21 cellular contexts compared by ENCODE assay signal in the genomic region with DNA sequence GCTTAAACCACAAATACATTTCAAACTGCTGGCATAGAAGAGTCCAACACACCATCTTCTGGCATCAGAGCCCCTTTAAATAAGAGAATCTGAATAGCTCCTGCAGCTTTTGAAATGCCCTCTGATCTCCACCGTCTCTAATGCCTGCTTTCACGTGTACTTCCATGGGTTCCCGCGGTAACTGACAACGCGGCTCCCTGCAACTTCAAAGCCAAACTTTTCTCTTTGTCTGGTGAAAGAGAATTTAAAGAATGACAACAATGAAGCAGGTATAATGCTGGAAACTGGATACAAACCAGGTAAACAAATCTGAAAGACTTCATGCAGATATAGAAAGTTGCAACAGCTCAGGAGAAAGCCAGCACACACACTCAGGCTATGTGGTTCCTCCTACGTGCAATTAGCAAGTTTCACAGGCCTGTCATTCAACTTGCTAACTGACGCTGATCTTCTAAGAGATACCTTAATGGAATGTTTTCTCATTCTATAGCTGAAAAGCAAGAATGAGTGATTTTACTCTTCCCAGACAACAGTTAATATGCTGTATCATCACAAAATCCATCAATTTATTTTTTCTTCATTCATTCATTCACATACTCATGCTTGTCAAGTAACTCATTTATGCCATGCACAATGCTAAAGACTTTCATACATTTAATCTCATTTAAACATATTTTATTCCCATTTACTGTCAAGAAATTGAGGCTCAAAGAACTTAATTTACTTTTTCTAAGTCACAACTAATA.
DNase-seq lines count a peak whose midpoint lies in the region; ATAC-seq, FAIRE-seq and TF ChIP-seq lines count a peak whose summit lies in the region.
"Had no signal": no experiment of that assay in that cellular context is flagged by ENCODE, and none has a peak within 500 bp of the region (broad histone marks: within the 10 kb centered on the region; RNA-seq: fewer than 3 reads in every experiment).

No MANE protein-coding gene starts in this region.

- TF ChIP-seq CTCF in Loucy (conservative IDR thresholded peaks at IDR 0.05; ENCODE audit: low read length), result no peak
- no peak for TF ChIP-seq CTCF in K562 (IDR thresholded peaks at IDR 0.05 in 2 of 3, conservative IDR thresholded peaks at IDR 0.05 in 1 of 3; ENCODE audit: insufficient read depth in 2 of 3, low read depth in 1 of 3, low read length in 3 of 3)
- TF ChIP-seq CTCF in tibial artery (IDR thresholded peaks at IDR 0.05), result no peak

- no peaks in the 10 kb centered on the region for H3F3A ChIP-seq in Loucy (ENCODE audit: low read depth)

- DNase-seq in K562 (ENCODE audit: extremely low read depth in 1 of 4, low spot score in 3 of 4), result no peak
- DNase-seq in left colon, result no peak
- peak; percentile 44 for DNase-seq in renal cortical epithelial cell (ENCODE audit: low read depth)
- no peak for DNase-seq in tibial artery
- DNase-seq: activated CD4-positive, CD25-positive, alpha-beta regulatory T cell; activated CD8-positive, alpha-beta T cell treated with anti-CD3 and anti-CD28 coated beads for 36 hours; activated naive CD4-positive, alpha-beta T cell treated with anti-CD3 and anti-CD28 coated beads for 36 hours; activated T-cell treated with anti-CD3 and anti-CD28 coated beads, Interleukin-2, amount 50 U/mL, for 1 hour; aorta; effector memory CD8-positive, alpha-beta T cell; glutamatergic neuron; NCI-H1694; stimulated activated CD4-positive, alpha-beta T cell treated with anti-CD3 and anti-CD28 coated beads, Interleukin-15, amount 100 ng/mL, for 24 hours had no signal

- H3K9me2 ChIP-seq in Loucy (replicated peaks; ENCODE audit: low read depth, low read length), result no peaks in the 10 kb centered on the region

- H3K9me3 ChIP-seq in Loucy (ENCODE audit: insufficient read depth, low read depth, low read length) (no peaks in the 10 kb centered on the region), K562 (replicated peaks; ENCODE audit: control insufficient read depth, insufficient read depth, low read depth, low read length) (no peaks in the 10 kb centered on the region), tibial artery (no peaks in the 10 kb centered on the region)
- H3K9me3 ChIP-seq: thoracic aorta had no signal

- no TSS peak for BruUV-seq in K562 (replicated peaks; lab: Mats Ljungman, UMichigan)

- TF ChIP-seq POLR2A in K562 (conservative IDR thresholded peaks at IDR 0.05), result no peak

- no peak for FAIRE-seq in K562 (lab: Jason Lieb, UNC)
- FAIRE-seq: GM18507, HTR-8/SVneo had no signal

- H3K9me1 ChIP-seq in K562 (ENCODE audit: control insufficient read depth, insufficient read depth, low read length), result no peaks in the 10 kb centered on the region

- H3K36me3 ChIP-seq in Loucy (ENCODE audit: insufficient read depth, low read length) (no peaks in the 10 kb centered on the region), K562 (ENCODE audit: control insufficient read depth, insufficient read depth, low read length) (no peaks in the 10 kb centered on the region), tibial artery (no peaks in the 10 kb centered on the region)
- H3K36me3 ChIP-seq: thoracic aorta had no signal

- in situ Hi-C loops in K562 (cut with MboI), result no loop called here

- H3K27me3 ChIP-seq in Loucy (ENCODE audit: insufficient read depth, low read length, poor library complexity, severe bottlenecking) (no peaks in the 10 kb centered on the region), K562 (ENCODE audit: control insufficient read depth in 2 of 2, insufficient read depth in 2 of 2, low read length in 2 of 2) (no peaks in the 10 kb centered on the region), tibial artery (no peaks in the 10 kb centered on the region)

- TF ChIP-seq RAD21 in K562 (CRISPR knock-in tag; conservative IDR thresholded peaks at IDR 0.05 in 1 of 2, IDR thresholded peaks at IDR 0.05 in 1 of 2), result no peak

- ATAC-seq in K562 (no peak), left colon (peak; percentile 69), HG03196 (IDR thresholded peaks at IDR 0.05; ENCODE audit: unreplicated experiment) (no peak), GM19452 (IDR thresholded peaks at IDR 0.05; ENCODE audit: unreplicated experiment) (no peak)
- ATAC-seq: activated CD8-positive, alpha-beta T cell treated with anti-CD3 and anti-CD28 coated beads for 36 hours; effector memory CD8-positive, alpha-beta T cell; natural killer cell treated with Interleukin-12 subunit alpha and Interleukin-12 subunit beta and Interleukin-15 and Interleukin-18, amount 100 ng/mL, for 72 hours had no signal

- no peaks in the 10 kb centered on the region for H4K20me1 ChIP-seq in Loucy (ENCODE audit: insufficient read depth, low read length, poor library complexity, severe bottlenecking)
- H4K20me1 ChIP-seq in K562 (replicated peaks; ENCODE audit: control insufficient read depth, insufficient read depth, low read length), result no peaks in the 10 kb centered on the region

- intact Hi-C loops in K562 (cut with micrococcal nuclease) (no loop called here), left colon (cut with DNase I, micrococcal nuclease) (no loop called here), tibial artery (cut with DNase I; ENCODE audit: low total_unique reads) (no loop called here)

- H3K9ac ChIP-seq in Loucy (ENCODE audit: low read depth, low read length, poor library complexity, severe bottlenecking) (no peak overlapping the region), K562 (ENCODE audit: insufficient read depth in 1 of 2, low read depth in 2 of 2, low read length in 2 of 2) (no peak overlapping the region)

- no peaks in the 10 kb centered on the region for H3K79me2 ChIP-seq in Loucy (ENCODE audit: insufficient read depth, low read length)
- H3K79me2 ChIP-seq in K562 (ENCODE audit: control insufficient read depth, insufficient read depth, low read length), result no peaks in the 10 kb centered on the region

- H2AFZ ChIP-seq in Loucy (ENCODE audit: low read length), result 0 out of 2 replicates have a peak overlapping the region, but pooled peaks have one; percentile 35
- H2AFZ ChIP-seq in K562 (ENCODE audit: low read depth, low read length), result no peak overlapping the region

- no peak overlapping the region for H3K4me2 ChIP-seq in Loucy (ENCODE audit: low read depth, low read length, poor library complexity, severe bottlenecking)
- no peak overlapping the region for H3K4me2 ChIP-seq in K562 (ENCODE audit: insufficient read depth, low read length)

- H3K4me3 ChIP-seq in Loucy (ENCODE audit: low read length, poor library complexity, severe bottlenecking) (no peak overlapping the region), K562 (no peak overlapping the region), tibial artery (no peak overlapping the region)
- H3K4me3 ChIP-seq: SK-N-MC, thoracic aorta had no signal

- TF ChIP-seq EP300 in K562 (IDR thresholded peaks at IDR 0.05; ENCODE audit: low read length), result no peak

- POLR2A ChIA-PET in K562 (lab: Yijun Ruan, JAX), result no interaction called here

- 0% methylated on average over 8 of the region's 8 CpGs for WGBS in K562 (ENCODE audit: insufficient coverage, low coverage, missing lambda C conversion rate)

- H3K4me1 ChIP-seq in Loucy (ENCODE audit: insufficient read depth, low read length, poor library complexity, severe bottlenecking) (peaks cover 17% of the 10 kb centered on the region), K562 (replicated peaks in 1 of 2; ENCODE audit: control insufficient read depth in 2 of 2, insufficient read depth in 2 of 2, low read length in 2 of 2) (no peaks in the 10 kb centered on the region), tibial artery (no peaks in the 10 kb centered on the region)

- H3K27ac ChIP-seq in K562 (ENCODE audit: extremely low read depth, low read depth, low read length) (no peak overlapping the region), tibial artery (no peak overlapping the region)
- H3K27ac ChIP-seq: SK-N-MC, thoracic aorta had no signal

- CTCF ChIA-PET in K562 (lab: Yijun Ruan, JAX; ENCODE audit: low intra/inter-chr PET ratio), result no interaction called here

TF ChIP-seq in K562, 482 proteins besides CTCF, POLR2A, EP300 and RAD21 (continues in another document):
- no peak for TF ChIP-seq HDGF (IDR thresholded peaks at IDR 0.05)
- TF ChIP-seq ZNF316 (IDR thresholded peaks at IDR 0.05), result peak; percentile 60; the same call in 1 of the 2 replicates
- TF ChIP-seq, protein P1, sequence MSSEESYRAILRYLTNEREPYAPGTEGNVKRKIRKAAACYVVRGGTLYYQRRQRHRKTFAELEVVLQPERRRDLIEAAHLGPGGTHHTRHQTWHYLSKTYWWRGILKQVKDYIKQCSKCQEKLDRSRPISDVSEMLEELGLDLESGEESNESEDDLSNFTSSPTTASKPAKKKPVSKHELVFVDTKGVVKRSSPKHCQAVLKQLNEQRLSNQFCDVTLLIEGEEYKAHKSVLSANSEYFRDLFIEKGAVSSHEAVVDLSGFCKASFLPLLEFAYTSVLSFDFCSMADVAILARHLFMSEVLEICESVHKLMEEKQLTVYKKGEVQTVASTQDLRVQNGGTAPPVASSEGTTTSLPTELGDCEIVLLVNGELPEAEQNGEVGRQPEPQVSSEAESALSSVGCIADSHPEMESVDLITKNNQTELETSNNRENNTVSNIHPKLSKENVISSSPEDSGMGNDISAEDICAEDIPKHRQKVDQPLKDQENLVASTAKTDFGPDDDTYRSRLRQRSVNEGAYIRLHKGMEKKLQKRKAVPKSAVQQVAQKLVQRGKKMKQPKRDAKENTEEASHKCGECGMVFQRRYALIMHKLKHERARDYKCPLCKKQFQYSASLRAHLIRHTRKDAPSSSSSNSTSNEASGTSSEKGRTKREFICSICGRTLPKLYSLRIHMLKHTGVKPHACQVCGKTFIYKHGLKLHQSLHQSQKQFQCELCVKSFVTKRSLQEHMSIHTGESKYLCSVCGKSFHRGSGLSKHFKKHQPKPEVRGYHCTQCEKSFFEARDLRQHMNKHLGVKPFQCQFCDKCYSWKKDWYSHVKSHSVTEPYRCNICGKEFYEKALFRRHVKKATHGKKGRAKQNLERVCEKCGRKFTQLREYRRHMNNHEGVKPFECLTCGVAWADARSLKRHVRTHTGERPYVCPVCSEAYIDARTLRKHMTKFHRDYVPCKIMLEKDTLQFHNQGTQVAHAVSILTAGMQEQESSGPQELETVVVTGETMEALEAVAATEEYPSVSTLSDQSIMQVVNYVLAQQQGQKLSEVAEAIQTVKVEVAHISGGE (CRISPR knock-in tag; IDR thresholded peaks at IDR 0.05), result no peak
- TF ChIP-seq ZFPM2 (CRISPR knock-in tag; IDR thresholded peaks at IDR 0.05), result no peak
- TF ChIP-seq TSC22D4 (tag; IDR thresholded peaks at IDR 0.05), result no peak
- 0 out of 2 replicates have a peak, but pooled peaks have one; percentile 10 for TF ChIP-seq C11orf30 (IDR thresholded peaks at IDR 0.05; ENCODE audit: low read depth)
